ENCODE assay signal across 8 cellular contexts in the genomic region with DNA sequence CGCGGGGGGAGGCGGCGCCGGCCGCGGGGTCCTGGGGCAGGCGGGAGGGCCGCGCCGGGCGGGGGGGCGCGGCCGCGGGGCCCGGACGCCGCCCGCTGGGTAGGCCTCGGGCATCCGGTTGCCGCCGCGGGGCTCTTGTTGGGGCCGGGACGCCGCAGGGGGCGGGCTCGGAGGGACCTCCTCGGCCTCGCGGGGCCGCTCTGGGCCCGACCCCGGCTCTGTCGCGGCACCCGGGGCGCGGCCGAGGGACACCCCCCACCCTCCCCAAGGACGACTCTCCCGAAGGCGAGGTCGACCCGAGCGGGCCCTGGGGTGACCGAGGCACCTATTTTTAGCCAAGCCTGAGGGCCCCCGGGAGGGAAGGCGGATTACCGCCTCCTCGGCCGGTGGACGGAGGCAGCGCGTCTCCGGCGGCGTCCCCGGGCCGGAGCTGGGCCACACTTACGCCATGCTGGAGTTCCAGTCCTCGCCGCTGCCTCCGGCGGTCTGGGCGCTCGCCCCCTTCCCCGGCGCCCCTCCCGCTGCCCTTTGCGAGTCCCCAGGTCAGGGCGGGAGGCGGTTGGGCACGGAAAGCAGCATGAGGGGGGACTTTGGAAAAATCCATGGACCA. TPM values are rescaled to one million over a fixed set of nuclear protein-coding genes. Genes with fewer than 3 reads are reported as not detected.
DNase-seq lines count a peak whose midpoint lies in the region; ATAC-seq, FAIRE-seq and TF ChIP-seq lines count a peak whose summit lies in the region.

No MANE protein-coding gene starts in this region.

- H3K4me3 ChIP-seq in AG10803 (ENCODE audit: low read length) (peak overlapping the region; percentile 79), bronchial epithelial cell (ENCODE audit: low read depth, low read length) (peak overlapping the region; percentile 93)

- no peaks in the 10 kb centered on the region for H3K36me3 ChIP-seq in bronchial epithelial cell (ENCODE audit: control insufficient read depth, insufficient read depth, low read length)

- peak; percentile 24 for DNase-seq in AG10803 (ENCODE audit: low read depth)
- peak; percentile 67 for DNase-seq in UCSD-AML1 (lab: John Stamatoyannopoulos, UW; ENCODE audit: unreplicated experiment)
- DNase-seq in bronchial epithelial cell (ENCODE audit: low read depth), result no peak
- DNase-seq in stimulated activated CD4-positive, alpha-beta T cell treated with anti-CD3 and anti-CD28 coated beads, Interleukin-2, amount 100 ng/mL, for 24 hours, result peak; percentile 55 to 56
- no peak for DNase-seq in MV-4-11 (lab: John Stamatoyannopoulos, UW)

- peak; percentile 61 for ATAC-seq in GM19324 (IDR thresholded peaks at IDR 0.05; ENCODE audit: low FRiP score, unreplicated experiment)
- ATAC-seq in HG03439 (IDR thresholded peaks at IDR 0.05; ENCODE audit: unreplicated experiment), result peak; percentile 53

- no peak for FAIRE-seq in bronchial epithelial cell (lab: Jason Lieb, UNC)

- H3K27ac ChIP-seq in layer of hippocampus (ENCODE audit: low read depth, low read length), result peak overlapping the region; percentile 77

- H3K27me3 ChIP-seq in bronchial epithelial cell (ENCODE audit: control insufficient read depth, insufficient read depth, low read length) (no peaks in the 10 kb centered on the region), layer of hippocampus (ENCODE audit: control insufficient read depth, insufficient read depth, low read length) (no peaks in the 10 kb centered on the region)

- TF ChIP-seq CTCF in AG10803 (conservative IDR thresholded peaks at IDR 0.05; ENCODE audit: low read length), result no peak
- TF ChIP-seq CTCF in bronchial epithelial cell (IDR thresholded peaks at IDR 0.05; ENCODE audit: insufficient read depth, low read length, severe bottlenecking), result no peak

RNA-seq across cellular contexts. Expression of a gene that starts 0.5 kb away (rescaled TPM):
- 128 and 173 TPM in 2 replicates for total RNA-seq in bronchial epithelial cell

Comparison
In these comparisons a context has a peak if more than half of its experiments do, and no peak if none do; other contexts are left out.
1. DNase-seq: peak in AG10803 (single experiment), UCSD-AML1 (single experiment) and stimulated activated CD4-positive, alpha-beta T cell treated with anti-CD3 and anti-CD28 coated beads, Interleukin-2, amount 100 ng/mL, for 24 hours (2 of 2); none in bronchial epithelial cell (single experiment) and MV-4-11 (single experiment).